In genomic region chr5:68116408-68116807, GRCh38 we compare ENCODE assay signal across 28 cellular contexts.
"Had no signal": no experiment of that assay in that cellular context is flagged by ENCODE, and none has a peak within 500 bp of the region (broad histone marks: within the 10 kb centered on the region; RNA-seq: fewer than 3 reads in every experiment).

No MANE protein-coding gene starts in this region.

- H3K4me3 Mint-ChIP-seq: immature natural killer cell; mesothelial cell of epicardium; naive B cell; natural killer cell; nephron progenitor cell; stimulated activated effector memory CD8-positive, alpha-beta T cell treated with anti-CD3 and anti-CD28 coated beads, Interleukin-12 subunit alpha, Interleukin-12 subunit beta, amount 100 ng/mL, for 72 hours; stimulated activated naive CD8-positive, alpha-beta T cell treated with anti-CD3 and anti-CD28 coated beads, Interleukin-15, Interleukin-2, amounts not matched to agents 100 ng/mL and 50 ng/mL, for 24 hours; type B pancreatic cell had no signal

- H3K36me3 Mint-ChIP-seq: immature natural killer cell; mesothelial cell of epicardium; naive B cell; natural killer cell; stimulated activated effector memory CD8-positive, alpha-beta T cell treated with anti-CD3 and anti-CD28 coated beads, Interleukin-12 subunit alpha, Interleukin-12 subunit beta, amount 100 ng/mL, for 72 hours; type B pancreatic cell had no signal

- DNase-seq: hypothalamus; immature natural killer cell; kidney; left ventricle myocardium superior; lower lobe of right lung; mammary epithelial cell; mesenchymal stem cell; naive B cell; natural killer cell; nephron progenitor cell; nucleus accumbens; psoas muscle; stimulated activated CD4-positive, alpha-beta T cell treated with anti-CD3 and anti-CD28 coated beads, Interleukin-12 subunit alpha, Interleukin-12 subunit beta, amount 100 ng/mL, for 4 hours; stimulated activated CD4-positive, alpha-beta T cell treated with anti-CD3 and anti-CD28 coated beads, Interleukin-15, amount 100 ng/mL, for 24 hours; stimulated activated CD4-positive, alpha-beta T cell treated with anti-CD3 and anti-CD28 coated beads, Interleukin-2, amount 100 ng/mL, for 24 hours; stimulated activated CD4-positive, alpha-beta T cell treated with anti-CD3 and anti-CD28 coated beads, Interleukin-4, amount 100 ng/mL, for 1 hour; stimulated activated naive CD4-positive, alpha-beta T cell; substantia nigra; uterus had no signal

- H3K36me3 ChIP-seq: lower lobe of right lung, tibial nerve, uterus had no signal

- H3K9me3 Mint-ChIP-seq: immature natural killer cell; naive B cell; natural killer cell; nephron progenitor cell; stimulated activated effector memory CD8-positive, alpha-beta T cell treated with anti-CD3 and anti-CD28 coated beads, Interleukin-12 subunit alpha, Interleukin-12 subunit beta, amount 100 ng/mL, for 72 hours; type B pancreatic cell had no signal

- H3K4me3 ChIP-seq: lower lobe of right lung, psoas muscle, skin epidermis, tibial nerve, uterus had no signal

- H3K79me2 ChIP-seq: parathyroid adenoma had no signal

- H3K27ac ChIP-seq: lower lobe of right lung, parathyroid adenoma, psoas muscle, skin epidermis, tibial nerve, uterus had no signal

- H3K4me1 ChIP-seq: lower lobe of right lung, parathyroid adenoma, psoas muscle, uterus had no signal

- H3K9me3 ChIP-seq: lower lobe of right lung, psoas muscle, tibial nerve, uterus had no signal

- FAIRE-seq: islet of Langerhans, kidney had no signal

- H3K9ac ChIP-seq: parathyroid adenoma had no signal

- H3K27ac Mint-ChIP-seq: immature natural killer cell; mesothelial cell of epicardium; naive B cell; natural killer cell; nephron progenitor cell; stimulated activated effector memory CD8-positive, alpha-beta T cell treated with anti-CD3 and anti-CD28 coated beads, Interleukin-12 subunit alpha, Interleukin-12 subunit beta, amount 100 ng/mL, for 72 hours; stimulated activated naive CD8-positive, alpha-beta T cell treated with anti-CD3 and anti-CD28 coated beads, Interleukin-15, Interleukin-2, amounts not matched to agents 100 ng/mL and 50 ng/mL, for 24 hours; type B pancreatic cell had no signal

- H3K27me3 ChIP-seq: tibial nerve, uterus had no signal

- H3K27me3 Mint-ChIP-seq: naive B cell had no signal

- H3K4me1 Mint-ChIP-seq: stimulated activated effector memory CD8-positive, alpha-beta T cell treated with anti-CD3 and anti-CD28 coated beads, Interleukin-12 subunit alpha, Interleukin-12 subunit beta, amount 100 ng/mL, for 72 hours had no signal

- ATAC-seq: lower lobe of right lung; natural killer cell; psoas muscle; sciatic nerve; stimulated activated effector memory CD8-positive, alpha-beta T cell treated with anti-CD3 and anti-CD28 coated beads, Interleukin-12 subunit alpha, Interleukin-12 subunit beta, amount 100 ng/mL, for 72 hours had no signal

- H2AFZ ChIP-seq: parathyroid adenoma had no signal
